13 cellular contexts compared by ENCODE assay signal in the genomic region with DNA sequence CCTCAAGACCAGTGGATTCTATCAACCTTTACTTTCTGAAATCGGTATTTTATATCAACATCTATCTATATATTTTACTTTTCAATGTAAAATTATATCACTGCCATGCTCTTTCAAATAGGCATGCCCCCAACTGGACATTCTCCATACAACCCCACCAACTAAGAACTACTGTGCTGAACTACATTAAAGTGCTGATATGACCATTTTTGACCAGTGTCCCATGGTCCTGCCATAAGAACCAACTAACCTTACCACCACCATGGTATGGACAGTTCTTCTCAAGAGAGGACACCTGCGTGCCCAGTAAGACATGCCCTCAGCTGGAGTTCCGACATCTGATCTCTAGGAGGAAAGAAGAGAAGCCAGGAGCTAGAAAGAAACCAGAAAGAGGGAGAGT. TPM values are rescaled to one million over a fixed set of nuclear protein-coding genes. Genes with fewer than 3 reads are reported as not detected.
DNase-seq lines count a peak whose midpoint lies in the region; ATAC-seq and TF ChIP-seq lines count a peak whose summit lies in the region.
"Had no signal": no experiment of that assay in that cellular context is flagged by ENCODE, and none has a peak within 500 bp of the region (broad histone marks: within the 10 kb centered on the region; RNA-seq: fewer than 3 reads in every experiment).

No MANE protein-coding gene starts in this region.

- TF ChIP-seq CTCF in nephron progenitor cell (IDR thresholded peaks at IDR 0.05) = no peak
- TF ChIP-seq CTCF in vagina (IDR thresholded peaks at IDR 0.05) = no peak

- DNase-seq in T-helper 17 cell (no peak), nephron progenitor cell (no peak), vagina (ENCODE audit: extremely low spot score in 2 of 2) (peak; percentile 4 to 20), mesendoderm (no peak)
- no peak for DNase-seq in central memory CD8-positive, alpha-beta T cell (ENCODE audit: low spot score in 2 of 2)
- DNase-seq: CD8-positive, alpha-beta T cell; COR-L47; DND-41; GDM1 had no signal

- H3K4me1 ChIP-seq in vagina = peaks cover 6% of the 10 kb centered on the region
- no peaks in the 10 kb centered on the region for H3K4me1 ChIP-seq in mesendoderm (ENCODE audit: control insufficient read depth, low read depth, low read length)
- H3K4me1 ChIP-seq: HAP-1 had no signal

- no peaks in the 10 kb centered on the region for H3K27me3 ChIP-seq in vagina
- no peaks in the 10 kb centered on the region for H3K27me3 ChIP-seq in mesendoderm (ENCODE audit: insufficient read depth, low read length, poor library complexity)

- no peaks in the 10 kb centered on the region for H3K79me2 ChIP-seq in mesendoderm (ENCODE audit: control insufficient read depth, insufficient read depth, low read length)

- H2AK5ac ChIP-seq in mesendoderm (ENCODE audit: low read length) = no peak overlapping the region

- H3K27ac Mint-ChIP-seq in T-helper 17 cell = peak overlapping the region; percentile 27
- peak overlapping the region; percentile 4 for H3K27ac Mint-ChIP-seq in central memory CD8-positive, alpha-beta T cell (ENCODE audit: low read depth)
- peak overlapping the region; percentile 3 for H3K27ac Mint-ChIP-seq in nephron progenitor cell
- H3K27ac Mint-ChIP-seq: CD14-positive monocyte; CD8-positive, alpha-beta T cell had no signal

- H3K56ac ChIP-seq in mesendoderm (ENCODE audit: low read length) = no peak overlapping the region

- H2BK120ac ChIP-seq in mesendoderm (ENCODE audit: low read depth, low read length) = no peak overlapping the region

- no CpG with 5 or more reads among the region's 3 CpGs for WGBS in mesendoderm (ENCODE audit: extremely low coverage, insufficient coverage, low lambda C conversion rate)

- H4K8ac ChIP-seq in mesendoderm (ENCODE audit: low read depth, low read length) = no peak overlapping the region

- H2BK5ac ChIP-seq in mesendoderm (ENCODE audit: low read length) = no peak overlapping the region

- H3K9me3 ChIP-seq in T-helper 17 cell (ENCODE audit: control insufficient read depth, low read length, poor library complexity, severe bottlenecking) (no peaks in the 10 kb centered on the region), vagina (no peaks in the 10 kb centered on the region)
- H3K9me3 ChIP-seq: HAP-1 had no signal

- no peak overlapping the region for H4K5ac ChIP-seq in mesendoderm (ENCODE audit: low read length)

- H3K36me3 Mint-ChIP-seq in T-helper 17 cell (ENCODE audit: low read depth) = peaks cover 7% of the 10 kb centered on the region
- peaks cover 2% of the 10 kb centered on the region for H3K36me3 Mint-ChIP-seq in central memory CD8-positive, alpha-beta T cell (ENCODE audit: insufficient read depth)
- peaks cover 5% of the 10 kb centered on the region for H3K36me3 Mint-ChIP-seq in nephron progenitor cell (ENCODE audit: low read depth)
- H3K36me3 Mint-ChIP-seq: CD14-positive monocyte had no signal

- no peak overlapping the region for H3K9ac ChIP-seq in mesendoderm (ENCODE audit: low read length)

- no peaks in the 10 kb centered on the region for H3K36me3 ChIP-seq in vagina
- H3K36me3 ChIP-seq in mesendoderm (ENCODE audit: control insufficient read depth, insufficient read depth, low read length) = no peaks in the 10 kb centered on the region
- H3K36me3 ChIP-seq: HAP-1 had no signal

- H3K18ac ChIP-seq in mesendoderm (ENCODE audit: low read length) = no peak overlapping the region

- H3K27me3 Mint-ChIP-seq in T-helper 17 cell (no peaks in the 10 kb centered on the region), nephron progenitor cell (ENCODE audit: low read depth, poor library complexity) (peaks cover 2% of the 10 kb centered on the region)
- no peaks in the 10 kb centered on the region for H3K27me3 Mint-ChIP-seq in central memory CD8-positive, alpha-beta T cell

- H3K4ac ChIP-seq in mesendoderm (ENCODE audit: low read depth, low read length) = no peak overlapping the region

- ATAC-seq in T-helper 17 cell (no peak), HG03108 (IDR thresholded peaks at IDR 0.05; ENCODE audit: unreplicated experiment) (no peak), GM18907 (IDR thresholded peaks at IDR 0.05; ENCODE audit: unreplicated experiment) (no peak)
- no peak for ATAC-seq in central memory CD8-positive, alpha-beta T cell (replicated peaks; ENCODE audit: extremely low read depth, poor library complexity, severe bottlenecking)
- ATAC-seq: CD8-positive, alpha-beta T cell had no signal

- H3K4me3 ChIP-seq in vagina (no peak overlapping the region), mesendoderm (ENCODE audit: low read length) (no peak overlapping the region)
- H3K4me3 ChIP-seq: HAP-1 had no signal

- no peak overlapping the region for H3K23ac ChIP-seq in mesendoderm (ENCODE audit: low read length)

- no peaks in the 10 kb centered on the region for H3K9me3 Mint-ChIP-seq in central memory CD8-positive, alpha-beta T cell
- no peaks in the 10 kb centered on the region for H3K9me3 Mint-ChIP-seq in nephron progenitor cell
- H3K9me3 Mint-ChIP-seq: CD8-positive, alpha-beta T cell had no signal

- intact Hi-C loops in vagina (cut with DNase I) = no loop called here

- peaks cover 22% of the 10 kb centered on the region for H3K4me1 Mint-ChIP-seq in T-helper 17 cell
- H3K4me1 Mint-ChIP-seq in central memory CD8-positive, alpha-beta T cell = peaks cover 6% of the 10 kb centered on the region
- peaks cover 9% of the 10 kb centered on the region for H3K4me1 Mint-ChIP-seq in nephron progenitor cell
- H3K4me1 Mint-ChIP-seq: CD14-positive monocyte had no signal

- H3K4me3 Mint-ChIP-seq in T-helper 17 cell (no peak overlapping the region), nephron progenitor cell (no peak overlapping the region)
- H3K4me3 Mint-ChIP-seq in central memory CD8-positive, alpha-beta T cell = no peak overlapping the region
- H3K4me3 Mint-ChIP-seq: CD14-positive monocyte; CD8-positive, alpha-beta T cell had no signal

- H3K27ac ChIP-seq in vagina (no peak overlapping the region), mesendoderm (ENCODE audit: low read depth, low read length) (no peak overlapping the region)

- TF ChIP-seq POLR2A in vagina (IDR thresholded peaks at IDR 0.05) = no peak

- H3K4me2 ChIP-seq in mesendoderm (ENCODE audit: low read length) = no peak overlapping the region

- no peak overlapping the region for H2BK15ac ChIP-seq in mesendoderm (replicated peaks; ENCODE audit: low read depth)

- no peaks in the 10 kb centered on the region for H3K79me1 ChIP-seq in mesendoderm (ENCODE audit: low read length)

RNA-seq across cellular contexts. Expression of a gene that starts 15.6 kb away (rescaled TPM):
- total RNA-seq in T-helper 17 cell (1 to 10 TPM; 3.2 to 5.9 TPM), vagina (26.8 TPM)
- polyA plus RNA-seq in mesendoderm (2013, experiment 1 of 2) = 10.2 TPM
- polyA plus RNA-seq in mesendoderm (2013, experiment 2 of 2) = 10.2 TPM

Comparison
In these comparisons a context has a peak if more than half of its experiments do, and no peak if none do; other contexts are left out.
1. DNase-seq: peak in vagina (2 of 2); none in T-helper 17 cell (0 of 3), central memory CD8-positive, alpha-beta T cell (0 of 2), nephron progenitor cell (single experiment) and mesendoderm (single experiment).
2. Peak in every context shown above with its lines, with median percentiles within 50 percentile points of each other: H3K27ac Mint-ChIP-seq.